Comparison of ENCODE assay signal across 29 cellular contexts in genomic region chr1:176628775-176629174, GRCh38.
"Had no signal": no experiment of that assay in that cellular context is flagged by ENCODE, and none has a peak within 500 bp of the region (broad histone marks: within the 10 kb centered on the region; RNA-seq: fewer than 3 reads in every experiment).

No MANE protein-coding gene starts in this region.

- H3K4me3 ChIP-seq: esophagus squamous epithelium, gastroesophageal sphincter, heart right ventricle had no signal

- H3K4me3 Mint-ChIP-seq: activated B cell treated with CpG ODN at 0.5 μM for 24 hours; activated CD8-positive, alpha-beta T cell treated with anti-CD3 and anti-CD28 coated beads for 36 hours; activated naive CD8-positive, alpha-beta T cell; activated T-cell treated with anti-CD3 and anti-CD28 coated beads, Interleukin-2, amount 50 U/mL, for 4 hours; activated T-helper 17 cell treated with anti-CD3 and anti-CD28 coated beads, Interleukin-2, amount 50 U/mL, for 72 hours; T-helper 17 cell; T-helper 2 cell treated with Interferon-gamma antibody and Interleukin-4, amounts not matched to agents 5 μg/mL and 100 μg/mL, for 36 hours had no signal

- H3K27ac Mint-ChIP-seq: activated B cell treated with CpG ODN at 0.5 μM for 24 hours; activated CD8-positive, alpha-beta T cell treated with anti-CD3 and anti-CD28 coated beads for 36 hours; activated naive CD8-positive, alpha-beta T cell; activated T-helper 17 cell treated with anti-CD3 and anti-CD28 coated beads, Interleukin-2, amount 50 U/mL, for 72 hours; T-helper 17 cell; T-helper 2 cell treated with Interferon-gamma antibody and Interleukin-4, amounts not matched to agents 5 μg/mL and 100 μg/mL, for 36 hours had no signal

- H3K9me3 Mint-ChIP-seq: activated B cell treated with CpG ODN at 0.5 μM for 24 hours; activated CD8-positive, alpha-beta T cell treated with anti-CD3 and anti-CD28 coated beads for 36 hours; activated T-cell treated with anti-CD3 and anti-CD28 coated beads, Interleukin-2, amount 50 U/mL, for 4 hours; T-helper 2 cell treated with Interferon-gamma antibody and Interleukin-4, amounts not matched to agents 5 μg/mL and 100 μg/mL, for 36 hours had no signal

- H3K27me3 Mint-ChIP-seq: activated B cell treated with CpG ODN at 0.5 μM for 24 hours; activated CD8-positive, alpha-beta T cell treated with anti-CD3 and anti-CD28 coated beads for 36 hours; activated naive CD8-positive, alpha-beta T cell; T-helper 17 cell had no signal

- H3K27me3 ChIP-seq: esophagus squamous epithelium, gastroesophageal sphincter, heart right ventricle had no signal

- H3K4me1 ChIP-seq: esophagus squamous epithelium, gastroesophageal sphincter, heart right ventricle had no signal

- ATAC-seq: activated CD4-positive, CD25-positive, alpha-beta regulatory T cell treated with anti-CD3 and anti-CD28 coated beads, Interleukin-2, amount 50 U/mL, for 24 hours; activated CD8-positive, alpha-beta T cell treated with anti-CD3 and anti-CD28 coated beads for 36 hours; activated T-cell treated with anti-CD3 and anti-CD28 coated beads, Interleukin-2, amount 50 U/mL, for 4 hours; activated T-helper 17 cell treated with anti-CD3 and anti-CD28 coated beads, Interleukin-2, amount 50 U/mL, for 72 hours; gastroesophageal sphincter; heart right ventricle; T-helper 17 cell had no signal

- H3K36me3 Mint-ChIP-seq: activated naive CD8-positive, alpha-beta T cell had no signal

- H3K9me3 ChIP-seq: esophagus squamous epithelium, gastroesophageal sphincter, heart right ventricle had no signal

- H3K4me1 Mint-ChIP-seq: activated B cell treated with CpG ODN at 0.5 μM for 24 hours; activated T-helper 17 cell treated with anti-CD3 and anti-CD28 coated beads, Interleukin-2, amount 50 U/mL, for 72 hours; T-helper 17 cell had no signal

- H3K36me3 ChIP-seq: esophagus squamous epithelium, gastroesophageal sphincter, heart right ventricle, WERI-Rb-1 had no signal

- H3K27ac ChIP-seq: epithelial cell of prostate, esophagus squamous epithelium, gastroesophageal sphincter, heart right ventricle had no signal

- DNase-seq: activated B cell treated with CpG ODN at 0.5 μM for 24 hours; activated CD4-positive, alpha-beta T cell treated with anti-CD3 and anti-CD28 coated beads for 48 hours; activated CD4-positive, alpha-beta T cell treated with anti-CD3 and anti-CD28 coated beads, Interleukin-2, amount 50 U/mL, for 1 hour; activated CD4-positive, alpha-beta T cell treated with anti-CD3 and anti-CD28 coated beads, Interleukin-2, amount 50 U/mL, for 48 hours; activated CD8-positive, alpha-beta memory T cell treated with anti-CD3 and anti-CD28 coated beads for 24 hours; activated CD8-positive, alpha-beta T cell treated with anti-CD3 and anti-CD28 coated beads for 36 hours; activated effector memory CD4-positive, alpha-beta T cell treated with Interleukin-2 at 50 U/mL for 16 hours; activated gamma-delta T cell treated with Interleukin-2 at 50 U/mL for 16 hours; activated naive CD4-positive, alpha-beta T cell treated with anti-CD3 and anti-CD28 coated beads, Interleukin-2, amount 50 U/mL, for 16 hours; activated naive CD4-positive, alpha-beta T cell treated with Interleukin-2 at 50 U/mL for 16 hours; activated T-cell treated with anti-CD3 and anti-CD28 coated beads, Interleukin-2, amount 50 U/mL, for 4 hours; amniotic stem cell; anterior cingulate cortex; caudate nucleus; cortex of kidney; dermis blood vessel endothelial cell; effector CD4-positive, alpha-beta T cell; esophagus squamous epithelium; foreskin melanocyte; heart right ventricle; T-helper 17 cell; T1000; WERI-Rb-1 had no signal
